In genomic region chr2:46857871-46858696, GRCh38 we compare ENCODE assay signal across 13 cellular contexts. TPM values are rescaled to one million over a fixed set of nuclear protein-coding genes. Genes with fewer than 3 reads are reported as not detected.
DNase-seq lines count a peak whose midpoint lies in the region; ATAC-seq and TF ChIP-seq lines count a peak whose summit lies in the region.
"Had no signal": no experiment of that assay in that cellular context is flagged by ENCODE, and none has a peak within 500 bp of the region (broad histone marks: within the 10 kb centered on the region; RNA-seq: fewer than 3 reads in every experiment).

No MANE protein-coding gene starts in this region.

- peaks cover 18% of the 10 kb centered on the region for H3K27me3 Mint-ChIP-seq in mesothelial cell of epicardium (ENCODE audit: low read depth)
- H3K27me3 Mint-ChIP-seq in type B pancreatic cell: no peaks in the 10 kb centered on the region

- H3K4me1 ChIP-seq in left ventricle myocardium inferior (peaks cover 47% of the 10 kb centered on the region), right cardiac atrium (ENCODE audit: control insufficient read depth, insufficient read depth, low read length) (peaks cover 20% of the 10 kb centered on the region), breast epithelium (peaks cover 11 to 15% of the 10 kb centered on the region in 2 donors)

- no peaks in the 10 kb centered on the region for H3K36me3 ChIP-seq in left ventricle myocardium inferior
- H3K36me3 ChIP-seq in breast epithelium: no peaks in the 10 kb centered on the region

- H3K27ac Mint-ChIP-seq in mesothelial cell of epicardium (peak overlapping the region; percentile 30), type B pancreatic cell (no peak overlapping the region)
- no peak overlapping the region for H3K27ac Mint-ChIP-seq in stimulated activated effector memory CD8-positive, alpha-beta T cell treated with anti-CD3 and anti-CD28 coated beads, Interleukin-12 subunit alpha, Interleukin-12 subunit beta, amount 100 ng/mL, for 72 hours
- H3K27ac Mint-ChIP-seq: H9 had no signal

- no peak for TF ChIP-seq POLR2A in breast epithelium (IDR thresholded peaks at IDR 0.05)

- H3K4me1 Mint-ChIP-seq in mesothelial cell of epicardium (peaks cover 59% of the 10 kb centered on the region), type B pancreatic cell (ENCODE audit: unreplicated experiment) (peaks cover 26% of the 10 kb centered on the region)
- no peaks in the 10 kb centered on the region for H3K4me1 Mint-ChIP-seq in stimulated activated effector memory CD8-positive, alpha-beta T cell treated with anti-CD3 and anti-CD28 coated beads, Interleukin-12 subunit alpha, Interleukin-12 subunit beta, amount 100 ng/mL, for 72 hours
- H3K4me1 Mint-ChIP-seq: H9 had no signal

- no peaks in the 10 kb centered on the region for H3K9me3 Mint-ChIP-seq in mesothelial cell of epicardium
- no peaks in the 10 kb centered on the region for H3K9me3 Mint-ChIP-seq in type B pancreatic cell
- no peaks in the 10 kb centered on the region for H3K9me3 Mint-ChIP-seq in stimulated activated effector memory CD8-positive, alpha-beta T cell treated with anti-CD3 and anti-CD28 coated beads, Interleukin-12 subunit alpha, Interleukin-12 subunit beta, amount 100 ng/mL, for 72 hours

- no peak for ATAC-seq in right cardiac atrium
- ATAC-seq in stimulated activated effector memory CD8-positive, alpha-beta T cell treated with anti-CD3 and anti-CD28 coated beads, Interleukin-12 subunit alpha, Interleukin-12 subunit beta, amount 100 ng/mL, for 72 hours: no peak
- ATAC-seq in HG03139 (IDR thresholded peaks at IDR 0.05; ENCODE audit: unreplicated experiment): no peak

- DNase-seq in left ventricle myocardium inferior (no peak), right cardiac atrium (no peak), breast epithelium (ENCODE audit: low spot score in 2 of 2) (no peak), mesothelial cell of epicardium (ENCODE audit: low spot score in 2 of 2, unreplicated experiment in 2 of 2) (no peak), type B pancreatic cell (ENCODE audit: extremely low spot score, unreplicated experiment) (no peak), NCI-H446 (lab: John Stamatoyannopoulos, UW) (no peak)
- DNase-seq in stimulated activated effector memory CD8-positive, alpha-beta T cell treated with anti-CD3 and anti-CD28 coated beads, Interleukin-12 subunit alpha, Interleukin-12 subunit beta, amount 100 ng/mL, for 72 hours (ENCODE audit: low spot score in 2 of 2): no peak
- DNase-seq: activated CD4-positive, alpha-beta T cell treated with anti-CD3 and anti-CD28 coated beads, Interleukin-2, amount 50 U/mL, for 1 hour; activated naive CD4-positive, alpha-beta T cell treated with Interleukin-2 at 50 U/mL for 16 hours; H9; NCI-H1048; NCI-H774 had no signal

- H3K27ac ChIP-seq in left ventricle myocardium inferior (replicated peaks): peak overlapping the region; percentile 92
- no peak overlapping the region for H3K27ac ChIP-seq in right cardiac atrium (ENCODE audit: low read length)
- peak overlapping the region; percentile 84 to 88 for H3K27ac ChIP-seq in breast epithelium

- H3K9me3 ChIP-seq in left ventricle myocardium inferior (replicated peaks) (no peaks in the 10 kb centered on the region), right cardiac atrium (ENCODE audit: control insufficient read depth, low read length) (no peaks in the 10 kb centered on the region), breast epithelium (no peaks in the 10 kb centered on the region)

- H3K36me3 Mint-ChIP-seq in mesothelial cell of epicardium (no peaks in the 10 kb centered on the region), type B pancreatic cell (no peaks in the 10 kb centered on the region)
- no peaks in the 10 kb centered on the region for H3K36me3 Mint-ChIP-seq in stimulated activated effector memory CD8-positive, alpha-beta T cell treated with anti-CD3 and anti-CD28 coated beads, Interleukin-12 subunit alpha, Interleukin-12 subunit beta, amount 100 ng/mL, for 72 hours

- H3K4me3 ChIP-seq in left ventricle myocardium inferior (no peak overlapping the region), right cardiac atrium (ENCODE audit: low read length) (no peak overlapping the region), breast epithelium (no peak overlapping the region)

- H3K4me3 Mint-ChIP-seq in mesothelial cell of epicardium: no peak overlapping the region
- no peak overlapping the region for H3K4me3 Mint-ChIP-seq in type B pancreatic cell
- H3K4me3 Mint-ChIP-seq in stimulated activated effector memory CD8-positive, alpha-beta T cell treated with anti-CD3 and anti-CD28 coated beads, Interleukin-12 subunit alpha, Interleukin-12 subunit beta, amount 100 ng/mL, for 72 hours: no peak overlapping the region
- H3K4me3 Mint-ChIP-seq: H9 had no signal

- TF ChIP-seq CTCF in left ventricle myocardium inferior (IDR thresholded peaks at IDR 0.05; ENCODE audit: borderline replicate concordance) (no peak), breast epithelium (IDR thresholded peaks at IDR 0.05) (no peak), mesothelial cell of epicardium (IDR thresholded peaks at IDR 0.05; ENCODE audit: unreplicated experiment) (no peak), type B pancreatic cell (conservative IDR thresholded peaks at IDR 0.05) (no peak)

- 80% methylated on average over 13 of the region's 13 CpGs for WGBS in right cardiac atrium

- intact Hi-C loops in left ventricle myocardium inferior (cut with micrococcal nuclease): no loop called here
- intact Hi-C loops in right cardiac atrium (cut with DNase I): no loop called here
- intact Hi-C loops in breast epithelium (cut with DNase I; ENCODE audit: low total_unique reads): no loop called here

- H3K27me3 ChIP-seq in left ventricle myocardium inferior (ENCODE audit: low read depth) (no peaks in the 10 kb centered on the region), right cardiac atrium (ENCODE audit: control insufficient read depth, insufficient read depth) (no peaks in the 10 kb centered on the region), breast epithelium (no peaks in the 10 kb centered on the region)

RNA-seq across cellular contexts. Expression of gene MCFD2, which starts 57.5 kb away (rescaled TPM):
- total RNA-seq in left ventricle myocardium inferior (61.2 TPM), right cardiac atrium (100 to 1,000 TPM in 1 of 4 donors, 10 to 100 TPM in 3; 63.9 to 103 (median 75.2) TPM), breast epithelium (10 to 100 TPM; 83.0 to 94.8 (median 89.8) TPM), mesothelial cell of epicardium (78.0 to 82.0 TPM (median 81.9 TPM) in 3 replicates), type B pancreatic cell (ENCODE audit: low replicate concordance) (66.7 and 72.4 TPM in 2 replicates)
- 27.1 TPM for polyA plus RNA-seq in right cardiac atrium
